30 cellular contexts compared by ENCODE assay signal in the genomic region with DNA sequence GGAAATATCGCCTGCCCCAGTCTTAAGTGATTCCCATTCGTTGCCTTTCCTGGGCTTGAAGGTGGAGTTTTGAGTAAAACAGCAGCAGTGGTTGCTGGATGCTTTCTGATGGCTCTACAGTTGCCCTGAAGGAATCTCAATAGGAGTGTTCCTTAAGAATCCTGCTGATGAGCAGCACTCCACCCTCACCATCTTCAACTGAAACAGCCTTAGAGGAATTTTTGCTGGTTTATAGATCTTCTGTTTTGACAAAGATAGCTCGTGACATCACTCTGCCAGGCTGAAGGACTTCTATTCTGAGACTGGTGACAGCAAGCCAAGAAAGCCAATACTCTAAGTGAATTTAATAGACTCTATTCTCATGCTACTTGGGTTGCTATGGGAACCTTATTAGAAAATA.
DNase-seq lines count a peak whose midpoint lies in the region; TF ChIP-seq lines count a peak whose summit lies in the region.
"Had no signal": no experiment of that assay in that cellular context is flagged by ENCODE, and none has a peak within 500 bp of the region (broad histone marks: within the 10 kb centered on the region; RNA-seq: fewer than 3 reads in every experiment).

No MANE protein-coding gene starts in this region.

- H3K79me1 ChIP-seq in trophoblast cell (ENCODE audit: low read length): no peaks in the 10 kb centered on the region

- no peak for TF ChIP-seq CTCF in brain (conservative IDR thresholded peaks at IDR 0.05)

- H3K27me3 ChIP-seq in H7 (ENCODE audit: control insufficient read depth, insufficient read depth, low read length) (no peaks in the 10 kb centered on the region), iPS-20b (ENCODE audit: insufficient read depth, low read length) (no peaks in the 10 kb centered on the region), trophoblast cell (ENCODE audit: insufficient read depth, low read length) (no peaks in the 10 kb centered on the region)
- H3K27me3 ChIP-seq: cardiac muscle cell, esophagus squamous epithelium had no signal

- WGBS in trophoblast cell (ENCODE audit: extremely low coverage, insufficient coverage, insufficient read length): no CpG with 5 or more reads among the region's 3 CpGs

- peaks cover 0 to 4% (median 1%) of the 10 kb centered on the region in 5 experiments for H3K9me3 Mint-ChIP-seq in brain

- H3K4me3 ChIP-seq in H7 (ENCODE audit: insufficient read depth, low read depth, low read length) (no peak overlapping the region), iPS-20b (ENCODE audit: low read length) (peak overlapping the region; percentile 45; the same call in 1 of the 2 replicates), trophoblast cell (ENCODE audit: low read depth, low read length) (no peak overlapping the region)
- H3K4me3 ChIP-seq: cardiac muscle cell, esophagus squamous epithelium, thoracic aorta had no signal

- H3K9me3 ChIP-seq in iPS-20b (ENCODE audit: insufficient read depth, low read depth, low read length) (no peaks in the 10 kb centered on the region), trophoblast cell (ENCODE audit: insufficient read depth, low read depth, low read length) (no peaks in the 10 kb centered on the region)
- H3K9me3 ChIP-seq: Caco-2, esophagus squamous epithelium, thoracic aorta had no signal

- no peak overlapping the region for H3K4me2 ChIP-seq in trophoblast cell (ENCODE audit: low read length)

- peak overlapping the region; percentile 13 for H2BK5ac ChIP-seq in trophoblast cell (ENCODE audit: low read depth, low read length, poor library complexity)

- peaks cover 1% of the 10 kb centered on the region for H3K27me3 Mint-ChIP-seq in brain
- H3K27me3 Mint-ChIP-seq: activated CD4-positive, alpha-beta memory T cell treated with anti-CD3 and anti-CD28 coated beads, Interleukin-2, amount 10 ng/mL, durations not matched to agents 7 days and 5 days; activated T-helper 17 cell treated with anti-CD3 and anti-CD28 coated beads, Interleukin-2, amount 50 U/mL, for 72 hours had no signal

- no peak overlapping the region for H4K12ac ChIP-seq in trophoblast cell (ENCODE audit: low read depth, low read length)

- H3K36me3 ChIP-seq in H7 (replicated peaks; ENCODE audit: control insufficient read depth, insufficient read depth, low read length) (no peaks in the 10 kb centered on the region), iPS-20b (ENCODE audit: insufficient read depth, low read depth, low read length) (no peaks in the 10 kb centered on the region), trophoblast cell (ENCODE audit: control insufficient read depth in 1 of 2, insufficient read depth in 2 of 2, low read length in 2 of 2) (no peaks in the 10 kb centered on the region)
- H3K36me3 ChIP-seq: cardiac muscle cell, esophagus squamous epithelium, thoracic aorta had no signal

- H3K18ac ChIP-seq in trophoblast cell (ENCODE audit: low read length): no peak overlapping the region

- H4K91ac ChIP-seq in trophoblast cell (ENCODE audit: low read depth, low read length): no peak overlapping the region

- H3K23ac ChIP-seq in trophoblast cell (ENCODE audit: low read length): no peak overlapping the region

- peaks cover 9% of the 10 kb centered on the region; the same call in 1 of the 2 replicates for H3K4me1 ChIP-seq in iPS-20b (ENCODE audit: insufficient read depth, low read length)
- no peaks in the 10 kb centered on the region for H3K4me1 ChIP-seq in trophoblast cell (ENCODE audit: control insufficient read depth in 1 of 2, insufficient read depth in 2 of 2, low read length in 2 of 2)
- H3K4me1 ChIP-seq: Caco-2 had no signal

- H3K36me3 Mint-ChIP-seq in brain: no peaks in the 10 kb centered on the region

- H3K79me2 ChIP-seq in trophoblast cell (ENCODE audit: control insufficient read depth, insufficient read depth, low read length, poor library complexity): no peaks in the 10 kb centered on the region

- DNase-seq in H7 (peak; percentile 7), trophoblast cell (no peak), hippocampal formation (lab: John Stamatoyannopoulos, UW) (no peak), cerebellar cortex (ENCODE audit: low spot score) (no peak)
- no peak for DNase-seq in activated CD8-positive, alpha-beta memory T cell treated with anti-CD3 and anti-CD28 coated beads, Interleukin-2, amount 50 U/mL, for 4 hours
- no peak for DNase-seq in stimulated activated CD4-positive, alpha-beta T cell treated with anti-CD3 and anti-CD28 coated beads, Interleukin-4, amount 100 ng/mL, for 24 hours
- DNase-seq: activated CD4-positive, alpha-beta memory T cell treated with anti-CD3 and anti-CD28 coated beads, Interleukin-2, amount 10 ng/mL, durations not matched to agents 7 days and 5 days; activated CD4-positive, CD25-positive, alpha-beta regulatory T cell treated with anti-CD3 and anti-CD28 coated beads, Interleukin-2, amount 50 U/mL, for 72 hours; aorta; Caco-2; DND-41; esophagus squamous epithelium; foreskin melanocyte; IMR-90; midbrain; natural killer cell; NCI-H1048; NCI-H1930; NCI-H226; NCI-H774; RPMI8226; stimulated activated CD4-positive, alpha-beta T cell treated with anti-CD3 and anti-CD28 coated beads, Interleukin-15, amount 100 ng/mL, for 24 hours; stimulated activated naive CD4-positive, alpha-beta T cell had no signal

- no peak overlapping the region for H2AFZ ChIP-seq in trophoblast cell (ENCODE audit: insufficient read depth, low read length, poor library complexity)

- no peak overlapping the region for H3K4ac ChIP-seq in trophoblast cell (ENCODE audit: low read depth, low read length)

- no peak overlapping the region for H2AK5ac ChIP-seq in trophoblast cell (ENCODE audit: low read length)

- peaks cover 50% of the 10 kb centered on the region for H3K4me1 Mint-ChIP-seq in brain
- H3K4me1 Mint-ChIP-seq: activated CD4-positive, alpha-beta memory T cell treated with anti-CD3 and anti-CD28 coated beads, Interleukin-2, amount 10 ng/mL, durations not matched to agents 7 days and 5 days; activated T-helper 17 cell treated with anti-CD3 and anti-CD28 coated beads, Interleukin-2, amount 50 U/mL, for 72 hours; natural killer cell had no signal

- H3K14ac ChIP-seq in trophoblast cell (ENCODE audit: low read length): no peak overlapping the region

- H3K9ac ChIP-seq in iPS-20b (ENCODE audit: low read depth, low read length): no peak overlapping the region; the same call in 1 of the 2 replicates
- H3K9ac ChIP-seq in trophoblast cell (ENCODE audit: low read length): no peak overlapping the region

- no peak overlapping the region for H2BK12ac ChIP-seq in trophoblast cell (ENCODE audit: low read length)

- H3K27ac ChIP-seq in iPS-20b (ENCODE audit: low read length) (no peak overlapping the region), trophoblast cell (ENCODE audit: low read depth, low read length) (no peak overlapping the region)
- H3K27ac ChIP-seq: C4-2B, cardiac muscle cell, esophagus squamous epithelium, thoracic aorta had no signal

- peak overlapping the region in 4 of 5 experiments; percentile 8 to 65 (median 40) for H3K27ac Mint-ChIP-seq in brain
- H3K27ac Mint-ChIP-seq: activated CD4-positive, alpha-beta memory T cell treated with anti-CD3 and anti-CD28 coated beads, Interleukin-2, amount 10 ng/mL, durations not matched to agents 7 days and 5 days; activated naive CD4-positive, alpha-beta T cell treated with anti-CD3 and anti-CD28 coated beads, Interleukin-2, amount 50 U/mL, for 72 hours; activated T-helper 17 cell treated with anti-CD3 and anti-CD28 coated beads, Interleukin-2, amount 50 U/mL, for 72 hours; natural killer cell had no signal

- H2BK120ac ChIP-seq in trophoblast cell (ENCODE audit: insufficient read depth, low read length, poor library complexity): no peak overlapping the region

- H3K4me3 Mint-ChIP-seq in brain: peak overlapping the region in 3 of 5 experiments; percentile 11 to 36 (median 32)
- H3K4me3 Mint-ChIP-seq: activated CD4-positive, alpha-beta memory T cell treated with anti-CD3 and anti-CD28 coated beads, Interleukin-2, amount 10 ng/mL, durations not matched to agents 7 days and 5 days; activated T-helper 17 cell treated with anti-CD3 and anti-CD28 coated beads, Interleukin-2, amount 50 U/mL, for 72 hours; natural killer cell had no signal

- H4K8ac ChIP-seq in trophoblast cell (ENCODE audit: low read depth, low read length): no peak overlapping the region
